Comparison of ENCODE assay signal across 23 cellular contexts in genomic region chr7:20601121-20601520, GRCh38. TPM values are rescaled to one million over a fixed set of nuclear protein-coding genes. Genes with fewer than 3 reads are reported as not detected.
DNase-seq lines count a peak whose midpoint lies in the region; FAIRE-seq and TF ChIP-seq lines count a peak whose summit lies in the region.
"Had no signal": no experiment of that assay in that cellular context is flagged by ENCODE, and none has a peak within 500 bp of the region (broad histone marks: within the 10 kb centered on the region; RNA-seq: fewer than 3 reads in every experiment).

No MANE protein-coding gene starts in this region.

- H3K18ac ChIP-seq in H1 (ENCODE audit: extremely low read depth, low read length) = no peak overlapping the region

- H4K20me1 ChIP-seq in astrocyte (ENCODE audit: insufficient read depth, low read length) (no peaks in the 10 kb centered on the region), H1 (replicated peaks in 1 of 2; ENCODE audit: control insufficient read depth in 1 of 2, insufficient read depth in 2 of 2, low read length in 2 of 2) (no peaks in the 10 kb centered on the region)

- TF ChIP-seq RAD21 in H1 (IDR thresholded peaks at IDR 0.05 in 1 of 2, conservative IDR thresholded peaks at IDR 0.05 in 1 of 2; ENCODE audit: low read depth in 2 of 2, low read length in 2 of 2) = no peak

- H3K4ac ChIP-seq in H1 (replicated peaks; ENCODE audit: insufficient read length, low read depth, low read length) = no peak overlapping the region

- no peaks in the 10 kb centered on the region for H3K79me1 ChIP-seq in H1 (ENCODE audit: low read depth, low read length)

- H3K79me2 ChIP-seq in astrocyte (ENCODE audit: insufficient read depth, low read length) = no peaks in the 10 kb centered on the region
- no peaks in the 10 kb centered on the region for H3K79me2 ChIP-seq in H1 (ENCODE audit: control insufficient read depth in 1 of 2, insufficient read depth in 2 of 2, low read length in 2 of 2)

- H2AK5ac ChIP-seq in H1 (ENCODE audit: low read depth, low read length) = no peak overlapping the region

- no peak overlapping the region; the same call in 1 of the 2 replicates for H2BK12ac ChIP-seq in H1 (ENCODE audit: low read depth, low read length)

- no peaks in the 10 kb centered on the region for H3K23me2 ChIP-seq in H1 (ENCODE audit: low read depth, low read length)

- H3K9me3 ChIP-seq in astrocyte (ENCODE audit: insufficient read depth, low read depth, low read length) (no peaks in the 10 kb centered on the region), H1 (ENCODE audit: insufficient read depth in 2 of 2, low read depth in 1 of 2, low read length in 1 of 2) (no peaks in the 10 kb centered on the region)
- H3K9me3 ChIP-seq: Caco-2 had no signal

- H2BK15ac ChIP-seq in H1 (ENCODE audit: low read length) = no peak overlapping the region

- H3K27ac ChIP-seq in astrocyte (ENCODE audit: low read depth, low read length) (no peak overlapping the region), H1 (ENCODE audit: low read depth, low read length) (no peak overlapping the region)
- H3K27ac ChIP-seq: GM23248, HL-60 had no signal

- DNase-seq in Daoy (ENCODE audit: low read depth) (peak; percentile 67), astrocyte (ENCODE audit: low read depth) (peak; percentile 64), H1 (ENCODE audit: low read depth in 1 of 2, low spot score in 2 of 2) (no peak), non-pigmented ciliary epithelial cell (ENCODE audit: low read depth) (peak; percentile 6), Calu3 (no peak), A172 (ENCODE audit: low spot score) (no peak), RCC 7860 (ENCODE audit: low spot score) (no peak)
- DNase-seq in activated CD4-positive, alpha-beta T cell treated with anti-CD3 and anti-CD28 coated beads, Interleukin-2, amount 10 ng/mL, durations not matched to agents 24 days and 14 days = no peak
- DNase-seq: 8988T; BE2C; C1 segment of cervical spinal cord; Caco-2; CD4-positive, CD25-positive, alpha-beta regulatory T cell; CD8-positive, alpha-beta memory T cell; DMS153; DMS79; GF-D8; GM23248; HCEC 1CT had no signal

- TF ChIP-seq CTCF in astrocyte (IDR thresholded peaks at IDR 0.05; ENCODE audit: insufficient read depth, low read depth, low read length) (no peak), H1 (IDR thresholded peaks at IDR 0.05; ENCODE audit: control extremely low read depth in 1 of 3, insufficient read depth in 1 of 3, low read depth in 1 of 3, low read length in 3 of 3) (no peak), Calu3 (IDR thresholded peaks at IDR 0.05; ENCODE audit: unreplicated experiment) (no peak)

- H4K91ac ChIP-seq in H1 (replicated peaks; ENCODE audit: insufficient read length, low read length) = peak overlapping the region; percentile 9

- H3K36me3 Mint-ChIP-seq in astrocyte (ENCODE audit: low read depth, unreplicated experiment) (no peaks in the 10 kb centered on the region), Calu3 (ENCODE audit: insufficient read depth, unreplicated experiment) (no peaks in the 10 kb centered on the region)
- H3K36me3 Mint-ChIP-seq in activated CD4-positive, alpha-beta T cell treated with anti-CD3 and anti-CD28 coated beads, Interleukin-2, amount 10 ng/mL, durations not matched to agents 24 days and 14 days (ENCODE audit: low read depth) = no peaks in the 10 kb centered on the region
- H3K36me3 Mint-ChIP-seq: CD4-positive, CD25-positive, alpha-beta regulatory T cell; CD8-positive, alpha-beta memory T cell had no signal

- POLR2A ChIA-PET in H1 (lab: Charles Lee; ENCODE audit: partially characterized antibody) = no interaction called here

- no peaks in the 10 kb centered on the region for H3K27me3 Mint-ChIP-seq in astrocyte (ENCODE audit: low read depth, unreplicated experiment)
- H3K27me3 Mint-ChIP-seq in activated CD4-positive, alpha-beta T cell treated with anti-CD3 and anti-CD28 coated beads, Interleukin-2, amount 10 ng/mL, durations not matched to agents 24 days and 14 days = peaks cover 3% of the 10 kb centered on the region
- no peaks in the 10 kb centered on the region for H3K27me3 Mint-ChIP-seq in Calu3 (ENCODE audit: unreplicated experiment)

- H3K9me3 Mint-ChIP-seq in astrocyte (ENCODE audit: unreplicated experiment) = no peaks in the 10 kb centered on the region
- H3K9me3 Mint-ChIP-seq in activated CD4-positive, alpha-beta T cell treated with anti-CD3 and anti-CD28 coated beads, Interleukin-2, amount 10 ng/mL, durations not matched to agents 24 days and 14 days = no peaks in the 10 kb centered on the region
- H3K9me3 Mint-ChIP-seq in Calu3 (ENCODE audit: low read depth, unreplicated experiment) = no peaks in the 10 kb centered on the region
- H3K9me3 Mint-ChIP-seq: CD8-positive, alpha-beta memory T cell had no signal

- H3K4me3 Mint-ChIP-seq in astrocyte (ENCODE audit: unreplicated experiment) (no peak overlapping the region), Calu3 (ENCODE audit: low read depth, unreplicated experiment) (no peak overlapping the region)
- no peak overlapping the region for H3K4me3 Mint-ChIP-seq in activated CD4-positive, alpha-beta T cell treated with anti-CD3 and anti-CD28 coated beads, Interleukin-2, amount 10 ng/mL, durations not matched to agents 24 days and 14 days
- H3K4me3 Mint-ChIP-seq: CD4-positive, CD25-positive, alpha-beta regulatory T cell; CD8-positive, alpha-beta memory T cell had no signal

- TF ChIP-seq POLR2A in H1 (IDR thresholded peaks at IDR 0.05; ENCODE audit: control extremely low read depth in 1 of 2, low read depth in 2 of 2, low read length in 2 of 2) = no peak

- no peak overlapping the region for H3K56ac ChIP-seq in H1 (replicated peaks; ENCODE audit: insufficient read length, low read depth, low read length)

- no peak overlapping the region for H3K4me2 ChIP-seq in astrocyte (ENCODE audit: low read length)
- H3K4me2 ChIP-seq in H1 (ENCODE audit: insufficient read depth in 1 of 2, low read depth in 2 of 2, low read length in 2 of 2) = no peak overlapping the region

- no peak overlapping the region for H2AFZ ChIP-seq in astrocyte (ENCODE audit: low read depth, low read length)
- no peak overlapping the region for H2AFZ ChIP-seq in H1 (ENCODE audit: low read length)
- H2AFZ ChIP-seq: GM23248 had no signal

- H3K4me3 ChIP-seq in astrocyte (ENCODE audit: insufficient read depth, low read depth, low read length) = no peak overlapping the region
- no peak overlapping the region for H3K4me3 ChIP-seq in H1 (ENCODE audit: extremely low read depth in 1 of 4, insufficient read depth in 2 of 4, low read depth in 3 of 4, low read length in 4 of 4)
- H3K4me3 ChIP-seq: GM12878, GM23248 had no signal

- H4K8ac ChIP-seq in H1 (ENCODE audit: extremely low read depth, insufficient read depth, low read length) = no peak overlapping the region

- CTCF ChIA-PET in H1 (lab: Charles Lee; ENCODE audit: partially characterized antibody) (interaction anchor here (6.0 kb wide), 1 partner anchor 892 kb away, joined by 32 read pairs; the partner anchor contains the start of gene POLR1F), Calu3 (lab: Charles Lee) (no interaction called here)

- H3K4me1 ChIP-seq in astrocyte (ENCODE audit: insufficient read depth, low read length) (peaks cover 14% of the 10 kb centered on the region), H1 (replicated peaks in 1 of 4; ENCODE audit: control insufficient read depth in 3 of 4, insufficient read depth in 4 of 4, low read length in 3 of 4) (no peaks in the 10 kb centered on the region)
- H3K4me1 ChIP-seq: Caco-2 had no signal

- intact Hi-C loops in activated CD4-positive, alpha-beta T cell treated with anti-CD3 and anti-CD28 coated beads, Interleukin-2, amount 10 ng/mL, durations not matched to agents 24 days and 14 days (cut with micrococcal nuclease) = no loop called here
- intact Hi-C loops in Calu3 (cut with micrococcal nuclease; ENCODE audit: unreplicated experiment) = loop anchor here (5.0 kb wide), 1 partner anchor 46 kb away; no protein-coding TSS in a partner anchor

- no peak overlapping the region for H2BK20ac ChIP-seq in H1 (ENCODE audit: low read length)

- H3K4me1 Mint-ChIP-seq in astrocyte (ENCODE audit: low read depth, unreplicated experiment) (peaks cover 13% of the 10 kb centered on the region), Calu3 (ENCODE audit: low read depth, unreplicated experiment) (peaks cover 17% of the 10 kb centered on the region)
- H3K4me1 Mint-ChIP-seq in activated CD4-positive, alpha-beta T cell treated with anti-CD3 and anti-CD28 coated beads, Interleukin-2, amount 10 ng/mL, durations not matched to agents 24 days and 14 days = no peaks in the 10 kb centered on the region

- no TSS peak for BruUV-seq in Calu3 (replicated peaks; lab: Mats Ljungman, UMichigan)

- H3K27me3 ChIP-seq in astrocyte (ENCODE audit: insufficient read depth, low read length) (no peaks in the 10 kb centered on the region), H1 (replicated peaks in 1 of 4; ENCODE audit: control insufficient read depth in 3 of 4, extremely low read depth in 1 of 4, insufficient read depth in 3 of 4, low read length in 3 of 4) (no peaks in the 10 kb centered on the region)
- H3K27me3 ChIP-seq: BE2C had no signal

- H3K23ac ChIP-seq in H1 (ENCODE audit: insufficient read length) = no peak overlapping the region

- H3K36me3 ChIP-seq in astrocyte (ENCODE audit: insufficient read depth, low read length) = no peaks in the 10 kb centered on the region
- H3K36me3 ChIP-seq in H1 (ENCODE audit: control insufficient read depth in 2 of 4, insufficient read depth in 4 of 4, low read length in 3 of 4) = no peaks in the 10 kb centered on the region
- H3K36me3 ChIP-seq: BE2C had no signal

- H3K27ac Mint-ChIP-seq in astrocyte (ENCODE audit: unreplicated experiment) (no peak overlapping the region), Calu3 (ENCODE audit: unreplicated experiment) (no peak overlapping the region)
- no peak overlapping the region for H3K27ac Mint-ChIP-seq in activated CD4-positive, alpha-beta T cell treated with anti-CD3 and anti-CD28 coated beads, Interleukin-2, amount 10 ng/mL, durations not matched to agents 24 days and 14 days
- H3K27ac Mint-ChIP-seq: CD4-positive, CD25-positive, alpha-beta regulatory T cell; CD8-positive, alpha-beta memory T cell had no signal

- H3K14ac ChIP-seq in H1 (ENCODE audit: insufficient read length) = no peak overlapping the region

- FAIRE-seq in astrocyte (lab: Jason Lieb, UNC) (no peak), H1 (lab: Jason Lieb, UNC) (no peak), RCC 7860 (lab: Jason Lieb, UNC) (no peak)
- FAIRE-seq: GM12878, H54 had no signal

- no peak overlapping the region for H4K5ac ChIP-seq in H1 (ENCODE audit: insufficient read length, low read depth, low read length)

- 93% methylated on average over 3 of the region's 3 CpGs; no CpG with 5 or more reads in 1 of the 2 experiments for WGBS in H1 (ENCODE audit: extremely low coverage in 1 of 2, insufficient coverage in 1 of 2, insufficient read length in 1 of 2, insufficient replicate concordance in 2 of 2, low coverage in 1 of 2, low lambda C conversion rate in 2 of 2, missing lambda C conversion rate in 1 of 2), 2 experiments

- no peak for TF ChIP-seq EP300 in H1 (IDR thresholded peaks at IDR 0.05; ENCODE audit: borderline replicate concordance in 1 of 2, low read depth in 2 of 2, low read length in 2 of 2)

- H2BK120ac ChIP-seq in H1 (replicated peaks; ENCODE audit: low read depth, low read length) = no peak overlapping the region

- H3K9ac ChIP-seq in astrocyte (ENCODE audit: low read length) (no peak overlapping the region), H1 (replicated peaks in 1 of 4; ENCODE audit: extremely low read depth in 1 of 4, low read depth in 3 of 4, low read length in 3 of 4) (no peak overlapping the region)
- H3K9ac ChIP-seq: GM23248 had no signal

- no peak overlapping the region for H2BK5ac ChIP-seq in H1 (ENCODE audit: low read depth, low read length)

RNA-seq across cellular contexts. Expression of gene ABCB5, which starts 14.3 kb away (rescaled TPM):
- total RNA-seq in Daoy (2014; rRNA removed; shearing (Covaris generic)) = not detected in 2 replicates
- total RNA-seq in astrocyte (not detected in 2 replicates), Calu3 (2022) (0.20 and 0.33 TPM in 2 replicates)
- not detected in 2 replicates for total RNA-seq in H1 (2021; fragmentation: NEBNext Ultra II Directional; extraction: Animal tissue kit (Norgen Biotek cat#: 25700))
- polyA plus RNA-seq in H1 (2011; rRNA removed) = not detected in 2 replicates
- polyA plus RNA-seq in H1 (2011; cell fraction: cytosol; rRNA removed) = not detected
- polyA plus RNA-seq in H1 (2011; cell fraction: nucleus; rRNA removed) = not detected
- polyA plus RNA-seq in H1 (2012, experiment 1 of 2) = 0.05 to 0.06 TPM in 2 of 4 replicates, not detected in the others
- not detected for polyA plus RNA-seq in H1 (2012, experiment 2 of 2)
- polyA plus RNA-seq in H1 (2013, experiment 1 of 2) = not detected
- polyA plus RNA-seq in H1 (2013, experiment 2 of 2) = not detected
- not detected in 2 replicates for polyA minus RNA-seq in H1 (2011; rRNA and poly(A)+ RNA removed)
- not detected for polyA minus RNA-seq in H1 (2011; cell fraction: cytosol; rRNA and poly(A)+ RNA removed)
- polyA minus RNA-seq in H1 (2011; cell fraction: nucleus; rRNA and poly(A)+ RNA removed) = not detected
- not detected in 2 replicates for total RNA-seq in activated CD4-positive, alpha-beta T cell treated with anti-CD3 and anti-CD28 coated beads, Interleukin-2, amount 10 ng/mL, durations not matched to agents 24 days and 14 days
- total RNA-seq in A172 (2014; rRNA removed; shearing (Covaris generic)) = not detected in 2 replicates
- total RNA-seq: CD4-positive, CD25-positive, alpha-beta regulatory T cell; CD8-positive, alpha-beta memory T cell; GM12878; GM23248; HT1080 had no signal
- polyA plus RNA-seq: CD4-positive, CD25-positive, alpha-beta regulatory T cell; CD8-positive, alpha-beta memory T cell; GM12878; GM23248 had no signal

Comparison
In these comparisons a context has a peak if more than half of its experiments do, and no peak if none do; other contexts are left out.
1. DNase-seq: peak in Daoy (single experiment), astrocyte (single experiment) and non-pigmented ciliary epithelial cell (single experiment); none in H1 (0 of 2), activated CD4-positive, alpha-beta T cell treated with anti-CD3 and anti-CD28 coated beads, Interleukin-2, amount 10 ng/mL, durations not matched to agents 24 days and 14 days (single experiment), Calu3 (single experiment), A172 (single experiment) and RCC 7860 (single experiment).